ENCODE assay signal across 32 cellular contexts in genomic region chr11:41534861-41535260, GRCh38.
"Had no signal": no experiment of that assay in that cellular context is flagged by ENCODE, and none has a peak within 500 bp of the region (broad histone marks: within the 10 kb centered on the region; RNA-seq: fewer than 3 reads in every experiment).

No MANE protein-coding gene starts in this region.

- DNase-seq: activated CD4-positive, alpha-beta memory T cell treated with anti-CD3 and anti-CD28 coated beads, Interleukin-2, amount 10 ng/mL, durations not matched to agents 7 days and 5 days; activated CD4-positive, alpha-beta T cell treated with anti-CD3 and anti-CD28 coated beads for 1 hour; activated CD4-positive, alpha-beta T cell treated with anti-CD3 and anti-CD28 coated beads for 4 hours; activated CD4-positive, alpha-beta T cell treated with anti-CD3 and anti-CD28 coated beads, Interleukin-2, amount 10 ng/mL, durations not matched to agents 7 days and 5 days; activated CD4-positive, alpha-beta T cell treated with anti-CD3 and anti-CD28 coated beads, Interleukin-2, amount 50 U/mL, for 4 hours; activated CD8-positive, alpha-beta memory T cell treated with anti-CD3 and anti-CD28 coated beads, Interleukin-2, amount 50 U/mL, for 48 hours; activated gamma-delta T cell; activated naive CD4-positive, alpha-beta T cell; activated naive CD4-positive, alpha-beta T cell treated with anti-CD3 and anti-CD28 coated beads, Interleukin-2, amount 10 ng/mL, durations not matched to agents 7 days and 5 days; activated naive CD8-positive, alpha-beta T cell treated with anti-CD3 and anti-CD28 coated beads, Interleukin-2, amount 10 ng/mL, durations not matched to agents 7 days and 5 days; activated T-cell treated with anti-CD3 and anti-CD28 coated beads for 4 hours; activated T-cell treated with anti-CD3 and anti-CD28 coated beads, Interleukin-2, amount 50 U/mL, for 24 hours; activated T-cell treated with anti-CD3 and anti-CD28 coated beads, Interleukin-2, amount 50 U/mL, for 72 hours; dorsolateral prefrontal cortex; effector memory CD4-positive, alpha-beta T cell; endodermal cell; foreskin fibroblast; gastrocnemius medialis; glutamatergic neuron; heart left ventricle; T-helper 1 cell; T-helper 17 cell had no signal

- H3K36me3 ChIP-seq: ascending aorta, breast epithelium, gastrocnemius medialis, heart left ventricle had no signal

- H3K4me1 ChIP-seq: ascending aorta, breast epithelium, gastrocnemius medialis, heart left ventricle had no signal

- H3K27ac Mint-ChIP-seq: activated CD4-positive, alpha-beta memory T cell treated with anti-CD3 and anti-CD28 coated beads, Interleukin-2, amount 10 ng/mL, durations not matched to agents 7 days and 5 days; activated CD4-positive, alpha-beta T cell treated with anti-CD3 and anti-CD28 coated beads, Interleukin-2, amount 10 ng/mL, durations not matched to agents 7 days and 5 days; activated naive CD4-positive, alpha-beta T cell treated with anti-CD3 and anti-CD28 coated beads, Interleukin-2, amount 10 ng/mL, durations not matched to agents 7 days and 5 days; activated naive CD4-positive, alpha-beta T cell treated with anti-CD3 and anti-CD28 coated beads, Interleukin-2, amount 50 U/mL, for 72 hours; activated naive CD8-positive, alpha-beta T cell treated with anti-CD3 and anti-CD28 coated beads, Interleukin-2, amount 10 ng/mL, durations not matched to agents 7 days and 5 days; activated T-cell treated with anti-CD3 and anti-CD28 coated beads, Interleukin-2, amount 50 U/mL, for 24 hours; activated T-cell treated with anti-CD3 and anti-CD28 coated beads, Interleukin-2, amount 50 U/mL, for 72 hours; brain; dendritic cell treated with granulocyte-macrophage colony-stimulating factor and Interleukin-4, amounts not matched to agents 40 ng/mL and 50 ng/mL, for 4 days; endodermal cell; T-helper 17 cell; T-helper 2 cell treated with Interferon-gamma antibody and Interleukin-4, amounts not matched to agents 5 μg/mL and 100 μg/mL, for 36 hours had no signal

- H3K9me3 Mint-ChIP-seq: activated naive CD8-positive, alpha-beta T cell treated with anti-CD3 and anti-CD28 coated beads, Interleukin-2, amount 10 ng/mL, durations not matched to agents 7 days and 5 days; brain; dendritic cell treated with granulocyte-macrophage colony-stimulating factor and Interleukin-4, amounts not matched to agents 40 ng/mL and 50 ng/mL, for 4 days; endodermal cell; WTC11 had no signal

- H3K27ac ChIP-seq: ascending aorta, breast epithelium, coronary artery, dorsolateral prefrontal cortex, gastrocnemius medialis, heart left ventricle had no signal

- H3K4me3 Mint-ChIP-seq: activated CD4-positive, alpha-beta memory T cell treated with anti-CD3 and anti-CD28 coated beads, Interleukin-2, amount 10 ng/mL, durations not matched to agents 7 days and 5 days; activated CD4-positive, alpha-beta T cell treated with anti-CD3 and anti-CD28 coated beads, Interleukin-2, amount 10 ng/mL, durations not matched to agents 7 days and 5 days; activated naive CD4-positive, alpha-beta T cell treated with anti-CD3 and anti-CD28 coated beads, Interleukin-2, amount 10 ng/mL, durations not matched to agents 7 days and 5 days; activated naive CD8-positive, alpha-beta T cell treated with anti-CD3 and anti-CD28 coated beads, Interleukin-2, amount 10 ng/mL, durations not matched to agents 7 days and 5 days; activated T-cell treated with anti-CD3 and anti-CD28 coated beads, Interleukin-2, amount 50 U/mL, for 24 hours; activated T-cell treated with anti-CD3 and anti-CD28 coated beads, Interleukin-2, amount 50 U/mL, for 72 hours; brain; central memory CD8-positive, alpha-beta T cell; dendritic cell treated with granulocyte-macrophage colony-stimulating factor and Interleukin-4, amounts not matched to agents 40 ng/mL and 50 ng/mL, for 4 days; endodermal cell; T-helper 17 cell; T-helper 2 cell treated with Interferon-gamma antibody and Interleukin-4, amounts not matched to agents 5 μg/mL and 100 μg/mL, for 36 hours; WTC11 had no signal

- H3K9me3 ChIP-seq: ascending aorta, breast epithelium, gastrocnemius medialis, heart left ventricle had no signal

- H3K36me3 Mint-ChIP-seq: activated naive CD4-positive, alpha-beta T cell treated with anti-CD3 and anti-CD28 coated beads, Interleukin-2, amount 10 ng/mL, durations not matched to agents 7 days and 5 days; activated naive CD8-positive, alpha-beta T cell treated with anti-CD3 and anti-CD28 coated beads, Interleukin-2, amount 10 ng/mL, durations not matched to agents 7 days and 5 days; brain; WTC11 had no signal

- H3K4me3 ChIP-seq: ascending aorta, breast epithelium, coronary artery, dorsolateral prefrontal cortex, gastrocnemius medialis, heart left ventricle had no signal

- ATAC-seq: activated naive CD4-positive, alpha-beta T cell treated with anti-CD3 and anti-CD28 coated beads, Interleukin-2, amount 50 U/mL, for 72 hours; activated T-cell treated with anti-CD3 and anti-CD28 coated beads, Interleukin-2, amount 50 U/mL, for 72 hours; esophagus mucosa; gastrocnemius medialis; heart left ventricle; T-helper 17 cell had no signal

- H3K27me3 ChIP-seq: ascending aorta, breast epithelium, gastrocnemius medialis, heart left ventricle had no signal

- H3K27me3 Mint-ChIP-seq: activated CD4-positive, alpha-beta memory T cell treated with anti-CD3 and anti-CD28 coated beads, Interleukin-2, amount 10 ng/mL, durations not matched to agents 7 days and 5 days; activated CD4-positive, alpha-beta T cell treated with anti-CD3 and anti-CD28 coated beads, Interleukin-2, amount 10 ng/mL, durations not matched to agents 7 days and 5 days; activated naive CD4-positive, alpha-beta T cell treated with anti-CD3 and anti-CD28 coated beads, Interleukin-2, amount 10 ng/mL, durations not matched to agents 7 days and 5 days; activated naive CD8-positive, alpha-beta T cell treated with anti-CD3 and anti-CD28 coated beads, Interleukin-2, amount 10 ng/mL, durations not matched to agents 7 days and 5 days; activated T-cell treated with anti-CD3 and anti-CD28 coated beads, Interleukin-2, amount 50 U/mL, for 24 hours; brain; central memory CD8-positive, alpha-beta T cell; dendritic cell treated with granulocyte-macrophage colony-stimulating factor and Interleukin-4, amounts not matched to agents 40 ng/mL and 50 ng/mL, for 4 days; T-helper 17 cell had no signal

- H3K4me1 Mint-ChIP-seq: activated CD4-positive, alpha-beta memory T cell treated with anti-CD3 and anti-CD28 coated beads, Interleukin-2, amount 10 ng/mL, durations not matched to agents 7 days and 5 days; activated CD4-positive, alpha-beta T cell treated with anti-CD3 and anti-CD28 coated beads, Interleukin-2, amount 10 ng/mL, durations not matched to agents 7 days and 5 days; activated naive CD4-positive, alpha-beta T cell treated with anti-CD3 and anti-CD28 coated beads, Interleukin-2, amount 10 ng/mL, durations not matched to agents 7 days and 5 days; activated naive CD8-positive, alpha-beta T cell treated with anti-CD3 and anti-CD28 coated beads, Interleukin-2, amount 10 ng/mL, durations not matched to agents 7 days and 5 days; brain; central memory CD8-positive, alpha-beta T cell; T-helper 17 cell had no signal
